In the genomic region with DNA sequence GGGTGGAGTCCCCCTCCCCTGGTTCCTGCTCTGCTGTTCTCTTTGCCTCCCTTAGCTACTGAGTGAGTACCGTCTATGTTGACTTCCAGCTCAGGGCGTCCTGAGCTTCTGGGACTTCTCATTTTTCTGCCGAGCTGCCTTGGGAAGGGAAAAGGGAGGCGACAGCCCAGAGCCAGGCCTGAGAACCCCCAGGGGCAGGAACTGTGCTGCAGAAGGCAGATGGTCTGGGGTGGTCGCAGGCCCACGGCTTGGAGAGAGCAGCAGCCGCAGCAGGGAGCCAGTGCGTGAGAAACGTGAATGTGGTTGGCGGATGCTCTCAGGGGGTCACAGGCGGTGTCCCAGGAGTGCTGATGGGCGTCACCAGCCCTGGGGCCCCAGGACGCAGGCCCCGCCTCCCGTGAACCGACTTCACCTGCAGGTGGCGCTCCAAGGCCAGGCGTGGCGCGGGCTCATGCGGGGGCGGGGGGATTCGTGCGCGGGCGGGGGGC, we compare ENCODE assay signal across 8 cellular contexts. TPM values are rescaled to one million over a fixed set of nuclear protein-coding genes. Genes with fewer than 3 reads are reported as not detected.
A peak's percentile ranks its signal among the peaks of the same experiment; 100 is the strongest.
DNase-seq lines count a peak whose midpoint lies in the region; ATAC-seq and TF ChIP-seq lines count a peak whose summit lies in the region.

No MANE protein-coding gene starts in this region.

- TF ChIP-seq CTCF in Panc1 (IDR thresholded peaks at IDR 0.05) (peak; percentile 81; the same call in 1 of the 2 replicates), retinal pigment epithelial cell (conservative IDR thresholded peaks at IDR 0.05; ENCODE audit: low read depth, low read length) (peak; percentile 66)

- H3K4me3 ChIP-seq in Panc1 (ENCODE audit: low read depth in 2 of 2, low read length in 2 of 2) (peak overlapping the region in 1 of 2 experiments; percentile 20; a peak in 1 of 4 replicates), retinal pigment epithelial cell (ENCODE audit: low read length) (no peak overlapping the region)

- in situ Hi-C loops in Panc1 (cut with HindIII; ENCODE audit: low pct_unique_long_range_greater_than_20kb, low sequenced_read_pairs) = no loop called here

- POLR2A ChIA-PET in Panc1 (lab: Charles Lee) = no interaction called here

- intact Hi-C loops in Panc1 (cut with micrococcal nuclease; ENCODE audit: unreplicated experiment) = loop anchor here (2.0 kb wide), 1 partner anchor 65 kb away; no protein-coding TSS in a partner anchor

- H3K27me3 ChIP-seq in Panc1 (ENCODE audit: control insufficient read depth, insufficient read depth, low read length) = no peaks in the 10 kb centered on the region

- H3K36me3 ChIP-seq in ES-I3 (ENCODE audit: insufficient read depth, low read length) = no peaks in the 10 kb centered on the region
- no peaks in the 10 kb centered on the region for H3K36me3 ChIP-seq in Panc1 (ENCODE audit: control insufficient read depth, insufficient read depth, low read length)

- ATAC-seq in HG02981 (IDR thresholded peaks at IDR 0.05; ENCODE audit: unreplicated experiment) (peak; percentile 54), Panc1 (peak; percentile 64), GM18858 (IDR thresholded peaks at IDR 0.05; ENCODE audit: unreplicated experiment) (no peak), GM18517 (IDR thresholded peaks at IDR 0.05; ENCODE audit: unreplicated experiment) (no peak)

- H3K27ac ChIP-seq in Panc1 (ENCODE audit: low read length) = peak overlapping the region; percentile 68

- H3K4me1 ChIP-seq in ES-I3 (ENCODE audit: insufficient read depth, low read length) = 0 out of 2 replicates have a peak, but pooled peaks cover 4% of the 10 kb centered on the region
- H3K4me1 ChIP-seq in Panc1 (ENCODE audit: control insufficient read depth, insufficient read depth, low read length) = peaks cover 25% of the 10 kb centered on the region

- H3K9ac ChIP-seq in ES-I3 (ENCODE audit: low read depth, low read length) = peak overlapping the region; percentile 25

- no peak for DNase-seq in Panc1 (ENCODE audit: low read depth, low spot score)
- DNase-seq in activated T-helper 9 cell treated with anti-CD3 and anti-CD28 coated beads, Interleukin-2, amount 50 U/mL, for 16 hours (ENCODE audit: low read depth) = peak; percentile 57
- DNase-seq in germinal center (ENCODE audit: low spot score) = peak; percentile 90
- no peak for DNase-seq in retinal pigment epithelial cell (ENCODE audit: low read depth)

- BruUV-seq in Panc1 (replicated peaks; lab: Mats Ljungman, UMichigan) = no TSS peak

- CTCF ChIA-PET in Panc1 (lab: Charles Lee) = interaction anchor here (0.6 to 0.9 kb wide), 4 partner anchors 14 to 66 kb away, joined by 3 to 5 read pairs (median 3); no protein-coding TSS in a partner anchor

- H3K9me3 ChIP-seq in ES-I3 (ENCODE audit: control insufficient read depth, insufficient read depth, low read length) = no peaks in the 10 kb centered on the region
- H3K9me3 ChIP-seq in Panc1 (ENCODE audit: control insufficient read depth, insufficient read depth, low read depth, low read length) = no peaks in the 10 kb centered on the region

RNA-seq across cellular contexts. Expression of gene PWWP2B, which starts 9.2 kb away (rescaled TPM):
- 51.6 TPM for total RNA-seq in Panc1 (2021; ENCODE audit: unreplicated experiment)
- 56.2 TPM for polyA plus RNA-seq in Panc1 (2012; ENCODE audit: insufficient read length)

RNA-seq across cellular contexts. Expression of gene LRRC27, which starts 55.8 kb away (rescaled TPM):
- total RNA-seq in Panc1 (2021; ENCODE audit: unreplicated experiment) = 15.7 TPM
- 15.9 TPM for polyA plus RNA-seq in Panc1 (2012; ENCODE audit: insufficient read length)

Comparison
In these comparisons a context has a peak if more than half of its experiments do, and no peak if none do; other contexts are left out.
1. ATAC-seq: peak in HG02981 (single experiment) and Panc1 (single experiment); none in GM18858 (single experiment) and GM18517 (single experiment).
2. DNase-seq: peak in activated T-helper 9 cell treated with anti-CD3 and anti-CD28 coated beads, Interleukin-2, amount 50 U/mL, for 16 hours (single experiment) and germinal center (single experiment); none in Panc1 (single experiment) and retinal pigment epithelial cell (single experiment).